Comparison of ENCODE assay signal across 2 cellular contexts in genomic region chr6:143695106-143696059, GRCh38.
A peak's percentile ranks its signal among the peaks of the same experiment; 100 is the strongest.
TF ChIP-seq lines count a peak whose summit lies in the region.

No MANE protein-coding gene starts in this region.

TF ChIP-seq in IMR-90, 13 proteins besides CTCF, POLR2A, EP300 and RAD21:
- no peak for TF ChIP-seq MAFK (IDR thresholded peaks at IDR 0.05; ENCODE audit: low read depth, low read length)
- no peak for TF ChIP-seq BHLHE40 (IDR thresholded peaks at IDR 0.05; ENCODE audit: low read depth, low read length)
- TF ChIP-seq ELK1 (IDR thresholded peaks at IDR 0.05; ENCODE audit: borderline replicate concordance, low read depth, low read length): no peak
- TF ChIP-seq CEBPB (IDR thresholded peaks at IDR 0.05; ENCODE audit: low read depth, low read length): no peak

TF ChIP-seq in HepG2, 621 proteins besides CTCF, POLR2A, EP300 and RAD21:
- no peak for TF ChIP-seq ESRRA (CRISPR knock-in tag; IDR thresholded peaks at IDR 0.05; ENCODE audit: low read depth)
- no peak for TF ChIP-seq USF2 (IDR thresholded peaks at IDR 0.05; ENCODE audit: low read depth, low read length)
- TF ChIP-seq USF2 (CRISPR knock-in tag; IDR thresholded peaks at IDR 0.05; ENCODE audit: borderline replicate concordance): 0 out of 2 replicates have a peak, but pooled peaks have one; percentile 18
